Comparison of ENCODE assay signal across 8 cellular contexts in genomic region chr15:89358755-89359439, GRCh38. TPM values are rescaled to one million over a fixed set of nuclear protein-coding genes. Genes with fewer than 3 reads are reported as not detected.
DNase-seq lines count a peak whose midpoint lies in the region; ATAC-seq, FAIRE-seq and TF ChIP-seq lines count a peak whose summit lies in the region.

No MANE protein-coding gene starts in this region.

- H3K4me3 ChIP-seq in kidney (ENCODE audit: low read length in 2 of 2), result peak overlapping the region in 1 of 2 donors; percentile 33

- H3K27ac Mint-ChIP-seq in activated B cell treated with CpG ODN at 0.5 μM for 24 hours, result no peak overlapping the region

- peaks cover 11% of the 10 kb centered on the region for H3K4me1 Mint-ChIP-seq in activated B cell treated with CpG ODN at 0.5 μM for 24 hours

- H3K27ac ChIP-seq in caudate nucleus (ENCODE audit: low read depth, low read length), result no peak overlapping the region
- no peak overlapping the region for H3K27ac ChIP-seq in kidney (ENCODE audit: low read depth in 2 of 2, low read length in 2 of 2)

- peaks cover 56% of the 10 kb centered on the region for H3K27me3 Mint-ChIP-seq in activated B cell treated with CpG ODN at 0.5 μM for 24 hours

- POLR2A ChIA-PET in activated B cell treated with CpG ODN at 0.5 μM for 24 hours (lab: Charles Lee), result interaction anchor here (0.6 to 1.7 kb wide), 2 partner anchors 24 to 72 kb away, joined by 3 to 13 read pairs; partner anchors contain the start of gene POLG

- FAIRE-seq in kidney (lab: Jason Lieb, UNC), result no peak

- no peaks in the 10 kb centered on the region for H3K36me3 ChIP-seq in kidney (ENCODE audit: control insufficient read depth in 1 of 2, insufficient read depth in 2 of 2, low read length in 2 of 2)

- TF ChIP-seq CTCF in activated B cell treated with CpG ODN at 0.5 μM for 24 hours (IDR thresholded peaks at IDR 0.05), result peak; percentile 73
- TF ChIP-seq CTCF in kidney (IDR thresholded peaks at IDR 0.05; ENCODE audit: borderline replicate concordance, extremely low read depth, insufficient read depth), result peak; percentile 99

- peak overlapping the region; percentile 86 for H3K4me3 Mint-ChIP-seq in activated B cell treated with CpG ODN at 0.5 μM for 24 hours

- peak; percentile 93 for DNase-seq in AG08396 (ENCODE audit: low spot score)
- peak; percentile 65 for DNase-seq in NCI-H2196 (lab: John Stamatoyannopoulos, UW; ENCODE audit: unreplicated experiment)
- DNase-seq in activated B cell treated with CpG ODN at 0.5 μM for 24 hours, result peak; percentile 82
- DNase-seq in caudate nucleus (lab: John Stamatoyannopoulos, UW), result peak in 54 of 61 donors; percentile 23 to 94 (median 72)
- DNase-seq in kidney, result peak; percentile 91
- peak; percentile 54 to 79 (median 65) for DNase-seq in stimulated activated CD4-positive, alpha-beta T cell treated with anti-CD3 and anti-CD28 coated beads, Interleukin-1b, Interleukin-23, amount 100 ng/mL, for 24 hours (ENCODE audit: low read depth in 4 of 4, low spot score in 1 of 4)

- ATAC-seq in GM18867 (IDR thresholded peaks at IDR 0.05; ENCODE audit: unreplicated experiment) (peak; percentile 87), HG03097 (IDR thresholded peaks at IDR 0.05; ENCODE audit: low FRiP score, unreplicated experiment) (peak; percentile 86), activated B cell treated with CpG ODN at 0.5 μM for 24 hours (ENCODE audit: low read depth) (peak; percentile 95)

- no peaks in the 10 kb centered on the region for H3K36me3 Mint-ChIP-seq in activated B cell treated with CpG ODN at 0.5 μM for 24 hours (ENCODE audit: low read depth)

- peaks cover 0 to 2% of the 10 kb centered on the region in 2 donors for H3K4me1 ChIP-seq in kidney (ENCODE audit: control insufficient read depth in 1 of 2, insufficient read depth in 1 of 2, low read depth in 1 of 2, low read length in 2 of 2)

- H3K9ac ChIP-seq in kidney (ENCODE audit: low read length in 2 of 2), result no peak overlapping the region

- H3K9me3 ChIP-seq in kidney (ENCODE audit: control insufficient read depth in 1 of 2, low read length in 2 of 2), result no peaks in the 10 kb centered on the region

- no peaks in the 10 kb centered on the region for H3K9me3 Mint-ChIP-seq in activated B cell treated with CpG ODN at 0.5 μM for 24 hours

- intact Hi-C loops in activated B cell treated with CpG ODN at 0.5 μM for 24 hours (cut with micrococcal nuclease), result loop anchor here (1.0 kb wide), 5 partner anchors 24 to 197 kb away; no protein-coding TSS in a partner anchor
- intact Hi-C loops in kidney (cut with DNase I), result no loop called here

- CTCF ChIA-PET in activated B cell treated with CpG ODN at 0.5 μM for 24 hours (lab: Charles Lee), result interaction anchor here (0.9 to 5.9 kb wide), 37 partner anchors 8 to 202 kb away, joined by 3 to 99 read pairs (median 5); partner anchors contain the start of gene POLG

RNA-seq across cellular contexts. Expression of gene POLG, which starts 24.3 kb away (rescaled TPM):
- 116 and 144 TPM in 2 replicates for total RNA-seq in activated B cell treated with CpG ODN at 0.5 μM for 24 hours
- total RNA-seq in kidney, result 72.4 TPM
- 28.6 TPM for polyA plus RNA-seq in kidney (ENCODE audit: insufficient read depth, low read depth, low replicate concordance)
